Comparison of ENCODE assay signal across 1 cellular context in the genomic region with DNA sequence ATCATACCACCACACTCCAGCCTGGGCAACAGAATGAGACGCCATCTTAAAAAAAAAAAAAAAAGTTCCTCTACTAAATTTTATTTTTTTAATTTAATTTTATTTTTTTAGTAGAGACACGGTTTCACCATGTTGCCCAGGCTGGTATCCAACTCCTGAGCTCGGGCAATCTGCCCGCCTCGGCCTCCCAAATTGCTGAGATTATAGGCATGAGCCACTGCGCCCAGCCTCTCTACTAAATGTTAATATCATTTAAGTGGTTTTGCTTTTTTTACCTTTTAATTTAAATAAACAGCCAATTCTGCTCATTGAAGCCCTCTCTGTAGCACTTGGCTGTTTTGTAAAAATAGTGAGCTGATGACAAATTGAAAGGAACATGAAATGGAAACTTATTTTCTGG.
TF ChIP-seq lines count a peak whose summit lies in the region.

No MANE protein-coding gene starts in this region.

TF ChIP-seq in IMR-90, 13 proteins besides CTCF, POLR2A, EP300 and RAD21 (continued from another document):
- TF ChIP-seq NFE2L2 (IDR thresholded peaks at IDR 0.05; ENCODE audit: low read depth, low read length) (no peak), MXI1 (IDR thresholded peaks at IDR 0.05; ENCODE audit: borderline replicate concordance, low read depth, low read length) (no peak)
- TF ChIP-seq, protein P1, sequence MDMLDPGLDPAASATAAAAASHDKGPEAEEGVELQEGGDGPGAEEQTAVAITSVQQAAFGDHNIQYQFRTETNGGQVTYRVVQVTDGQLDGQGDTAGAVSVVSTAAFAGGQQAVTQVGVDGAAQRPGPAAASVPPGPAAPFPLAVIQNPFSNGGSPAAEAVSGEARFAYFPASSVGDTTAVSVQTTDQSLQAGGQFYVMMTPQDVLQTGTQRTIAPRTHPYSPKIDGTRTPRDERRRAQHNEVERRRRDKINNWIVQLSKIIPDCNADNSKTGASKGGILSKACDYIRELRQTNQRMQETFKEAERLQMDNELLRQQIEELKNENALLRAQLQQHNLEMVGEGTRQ (IDR thresholded peaks at IDR 0.05; ENCODE audit: low read depth, low read length): no peak
